In genomic region chr12:80684077-80684495, GRCh38 we compare ENCODE assay signal across 29 cellular contexts. TPM values are rescaled to one million over a fixed set of nuclear protein-coding genes. Genes with fewer than 3 reads are reported as not detected.
DNase-seq lines count a peak whose midpoint lies in the region; ATAC-seq and TF ChIP-seq lines count a peak whose summit lies in the region.
"Had no signal": no experiment of that assay in that cellular context is flagged by ENCODE, and none has a peak within 500 bp of the region (broad histone marks: within the 10 kb centered on the region; RNA-seq: fewer than 3 reads in every experiment).

No MANE protein-coding gene starts in this region.

- H3K27ac Mint-ChIP-seq in neural progenitor cell, result no peak overlapping the region
- H3K27ac Mint-ChIP-seq in Calu3 (ENCODE audit: unreplicated experiment), result no peak overlapping the region
- no peak overlapping the region for H3K27ac Mint-ChIP-seq in CD8-positive, alpha-beta T cell
- H3K27ac Mint-ChIP-seq: activated T-cell treated with anti-CD3 and anti-CD28 coated beads, Interleukin-2, amount 50 U/mL, for 24 hours; CD4-positive, alpha-beta T cell; dendritic cell treated with granulocyte-macrophage colony-stimulating factor and Interleukin-4, amounts not matched to agents 40 ng/mL and 50 ng/mL, for 4 days had no signal

- H3K27me3 ChIP-seq in HUES6 (ENCODE audit: control insufficient read depth, insufficient read depth, low read length) (no peaks in the 10 kb centered on the region), foreskin keratinocyte (no peaks in the 10 kb centered on the region), neural progenitor cell (no peaks in the 10 kb centered on the region)
- H3K27me3 ChIP-seq in CD8-positive, alpha-beta T cell (ENCODE audit: insufficient read depth, low read length), result no peaks in the 10 kb centered on the region
- H3K27me3 ChIP-seq: heart left ventricle, spleen, thyroid gland had no signal

- H4K20me1 ChIP-seq in neural progenitor cell (ENCODE audit: low read depth), result no peaks in the 10 kb centered on the region

- H3K27ac ChIP-seq in HUES6 (ENCODE audit: low read depth, low read length) (peak overlapping the region; percentile 92), foreskin keratinocyte (no peak overlapping the region), neural progenitor cell (no peak overlapping the region)
- H3K27ac ChIP-seq in CD8-positive, alpha-beta T cell (ENCODE audit: low read depth, low read length), result no peak overlapping the region
- H3K27ac ChIP-seq: heart left ventricle, spleen, thyroid gland had no signal

- DNase-seq in NCI-H510A treated with DMSO at 0.1 percent for 48 hours (lab: John Stamatoyannopoulos, UW), result peak; percentile 92
- no peak for DNase-seq in foreskin keratinocyte
- peak; percentile 5 for DNase-seq in neural progenitor cell (ENCODE audit: low spot score)
- no peak for DNase-seq in Calu3
- DNase-seq in CD8-positive, alpha-beta T cell, result no peak
- DNase-seq: activated naive CD4-positive, alpha-beta T cell treated with Interleukin-2 at 50 U/mL for 16 hours; activated T-cell treated with anti-CD3 and anti-CD28 coated beads, Interleukin-2, amount 50 U/mL, for 24 hours; amniotic stem cell; CD4-positive, alpha-beta T cell; HCEC 1CT; heart left ventricle; Karpas-422; kidney glomerular epithelial cell; mammary epithelial cell; MV-4-11; NCI-H187; nucleus accumbens; spleen; stimulated activated CD4-positive, alpha-beta T cell treated with anti-CD3 and anti-CD28 coated beads, Interleukin-4, amount 100 ng/mL, for 1 hour; stimulated activated naive CD4-positive, alpha-beta T cell; thyroid gland had no signal

- H3K4me1 ChIP-seq in HUES6 (ENCODE audit: control insufficient read depth, insufficient read depth, low read length) (peaks cover 14% of the 10 kb centered on the region), foreskin keratinocyte (no peaks in the 10 kb centered on the region), neural progenitor cell (no peaks in the 10 kb centered on the region)
- no peaks in the 10 kb centered on the region for H3K4me1 ChIP-seq in CD8-positive, alpha-beta T cell (ENCODE audit: insufficient read depth, low read length)
- H3K4me1 ChIP-seq: heart left ventricle, spleen, thyroid gland had no signal

- no peaks in the 10 kb centered on the region for H3F3A ChIP-seq in neural progenitor cell (ENCODE audit: low read depth)

- POLR2A ChIA-PET in CD8-positive, alpha-beta T cell (lab: Charles Lee), result interaction anchor here (0.7 kb wide), 1 partner anchor 1285 kb away, joined by 3 read pairs; no protein-coding TSS in a partner anchor

- no peaks in the 10 kb centered on the region for H3K27me3 Mint-ChIP-seq in neural progenitor cell (ENCODE audit: insufficient read depth, low read depth)
- H3K27me3 Mint-ChIP-seq in Calu3 (ENCODE audit: unreplicated experiment), result no peaks in the 10 kb centered on the region
- no peaks in the 10 kb centered on the region for H3K27me3 Mint-ChIP-seq in CD8-positive, alpha-beta T cell (ENCODE audit: low read depth)
- H3K27me3 Mint-ChIP-seq: activated T-cell treated with anti-CD3 and anti-CD28 coated beads, Interleukin-2, amount 50 U/mL, for 24 hours; CD4-positive, alpha-beta T cell; dendritic cell treated with granulocyte-macrophage colony-stimulating factor and Interleukin-4, amounts not matched to agents 40 ng/mL and 50 ng/mL, for 4 days had no signal

- H3K9me3 ChIP-seq in HUES6 (ENCODE audit: control insufficient read depth, insufficient read depth, low read depth, low read length), result no peaks in the 10 kb centered on the region
- H3K9me3 ChIP-seq in neural progenitor cell (ENCODE audit: low read depth), result no peaks in the 10 kb centered on the region
- no peaks in the 10 kb centered on the region for H3K9me3 ChIP-seq in CD8-positive, alpha-beta T cell (ENCODE audit: low read length)
- H3K9me3 ChIP-seq: thyroid gland had no signal

- TF ChIP-seq CTCF in foreskin keratinocyte (conservative IDR thresholded peaks at IDR 0.05) (no peak), neural progenitor cell (IDR thresholded peaks at IDR 0.05) (no peak), Calu3 (IDR thresholded peaks at IDR 0.05; ENCODE audit: unreplicated experiment) (no peak)
- no peak for TF ChIP-seq CTCF in CD8-positive, alpha-beta T cell (IDR thresholded peaks at IDR 0.05)

- BruUV-seq in Calu3 (replicated peaks; lab: Mats Ljungman, UMichigan), result no TSS peak

- no peaks in the 10 kb centered on the region for H3K79me2 ChIP-seq in neural progenitor cell (ENCODE audit: low read depth)

- H3K9ac ChIP-seq in HUES6 (ENCODE audit: low read length) (peak overlapping the region; percentile 10), neural progenitor cell (no peak overlapping the region)

- peak; percentile 44 for ATAC-seq in foreskin keratinocyte
- ATAC-seq in GM21619 (IDR thresholded peaks at IDR 0.05; ENCODE audit: unreplicated experiment), result no peak
- ATAC-seq in HG03354 (IDR thresholded peaks at IDR 0.05; ENCODE audit: poor library complexity, severe bottlenecking, unreplicated experiment), result no peak
- no peak for ATAC-seq in CD8-positive, alpha-beta T cell
- ATAC-seq: heart left ventricle had no signal

- CTCF ChIA-PET in Calu3 (lab: Charles Lee), result no interaction called here
- CTCF ChIA-PET in CD8-positive, alpha-beta T cell (lab: Charles Lee), result no interaction called here

- H3K9me3 Mint-ChIP-seq in neural progenitor cell (no peaks in the 10 kb centered on the region), Calu3 (ENCODE audit: low read depth, unreplicated experiment) (no peaks in the 10 kb centered on the region)
- H3K9me3 Mint-ChIP-seq in CD8-positive, alpha-beta T cell, result peaks cover 4% of the 10 kb centered on the region
- H3K9me3 Mint-ChIP-seq: activated T-cell treated with anti-CD3 and anti-CD28 coated beads, Interleukin-2, amount 50 U/mL, for 24 hours; dendritic cell treated with granulocyte-macrophage colony-stimulating factor and Interleukin-4, amounts not matched to agents 40 ng/mL and 50 ng/mL, for 4 days had no signal

- H2AFZ ChIP-seq in neural progenitor cell (replicated peaks), result no peak overlapping the region

- intact Hi-C loops in Calu3 (cut with micrococcal nuclease; ENCODE audit: unreplicated experiment), result no loop called here
- intact Hi-C loops in CD8-positive, alpha-beta T cell (cut with DNase I, micrococcal nuclease), result no loop called here

- H3K4me1 Mint-ChIP-seq in neural progenitor cell (no peaks in the 10 kb centered on the region), Calu3 (ENCODE audit: low read depth, unreplicated experiment) (no peaks in the 10 kb centered on the region)
- no peaks in the 10 kb centered on the region for H3K4me1 Mint-ChIP-seq in CD8-positive, alpha-beta T cell (ENCODE audit: low read depth)

- peak overlapping the region; percentile 34 for H3K4me3 ChIP-seq in HUES6 (ENCODE audit: low read depth, low read length)
- H3K4me3 ChIP-seq in neural progenitor cell, result no peak overlapping the region
- no peak overlapping the region for H3K4me3 ChIP-seq in CD8-positive, alpha-beta T cell (ENCODE audit: low read depth, low read length)
- H3K4me3 ChIP-seq: heart left ventricle, spleen, thyroid gland had no signal

- H3K4me3 Mint-ChIP-seq in neural progenitor cell (no peak overlapping the region), Calu3 (ENCODE audit: low read depth, unreplicated experiment) (no peak overlapping the region)
- no peak overlapping the region for H3K4me3 Mint-ChIP-seq in CD8-positive, alpha-beta T cell
- H3K4me3 Mint-ChIP-seq: activated T-cell treated with anti-CD3 and anti-CD28 coated beads, Interleukin-2, amount 50 U/mL, for 24 hours; CD4-positive, alpha-beta T cell; dendritic cell treated with granulocyte-macrophage colony-stimulating factor and Interleukin-4, amounts not matched to agents 40 ng/mL and 50 ng/mL, for 4 days had no signal

- H3K36me3 ChIP-seq in HUES6 (ENCODE audit: control insufficient read depth, insufficient read depth, low read length) (no peaks in the 10 kb centered on the region), neural progenitor cell (no peaks in the 10 kb centered on the region)
- no peaks in the 10 kb centered on the region for H3K36me3 ChIP-seq in CD8-positive, alpha-beta T cell (ENCODE audit: insufficient read depth, low read length)
- H3K36me3 ChIP-seq: heart left ventricle, spleen, thyroid gland had no signal

- H3K36me3 Mint-ChIP-seq in neural progenitor cell (no peaks in the 10 kb centered on the region), Calu3 (ENCODE audit: insufficient read depth, unreplicated experiment) (no peaks in the 10 kb centered on the region)
- H3K36me3 Mint-ChIP-seq in CD8-positive, alpha-beta T cell, result no peaks in the 10 kb centered on the region

- H3K4me2 ChIP-seq in neural progenitor cell, result peak overlapping the region; percentile 6

RNA-seq across cellular contexts. Expression of gene MYF6, which starts 23.3 kb away (rescaled TPM):
- total RNA-seq in foreskin keratinocyte (not detected in 2 replicates), neural progenitor cell (ENCODE audit: low replicate concordance) (0.43 and 0.97 TPM in 2 replicates), Calu3 (2022) (not detected in 2 replicates)
- not detected in 2 replicates for polyA plus RNA-seq in foreskin keratinocyte
- total RNA-seq in CD8-positive, alpha-beta T cell, result not detected
- total RNA-seq: CD4-positive, alpha-beta T cell; HT1080; mammary epithelial cell; NCI-H460; renal cortical epithelial cell; spleen; thyroid gland had no signal
- polyA plus RNA-seq: heart left ventricle, mammary epithelial cell had no signal

RNA-seq across cellular contexts. Expression of gene MYF5, which starts 32.6 kb away (rescaled TPM):
- total RNA-seq in foreskin keratinocyte (not detected in 2 replicates), neural progenitor cell (ENCODE audit: low replicate concordance) (not detected in 2 replicates), Calu3 (2022) (not detected in 2 replicates)
- polyA plus RNA-seq in foreskin keratinocyte, result not detected in 2 replicates
- total RNA-seq in CD8-positive, alpha-beta T cell, result not detected
- total RNA-seq: cardiac septum; CD4-positive, alpha-beta T cell; heart left ventricle; HT1080; mammary epithelial cell; NCI-H460; renal cortical epithelial cell; spleen; thyroid gland had no signal
- polyA plus RNA-seq: heart left ventricle, mammary epithelial cell, spleen had no signal

Comparison
In these comparisons a context has a peak if more than half of its experiments do, and no peak if none do; other contexts are left out.
1. DNase-seq: peak in NCI-H510A treated with DMSO at 0.1 percent for 48 hours (single experiment) and neural progenitor cell (single experiment); none in foreskin keratinocyte (0 of 2), Calu3 (single experiment) and CD8-positive, alpha-beta T cell (0 of 7).